8 cellular contexts compared by ENCODE assay signal in the genomic region with DNA sequence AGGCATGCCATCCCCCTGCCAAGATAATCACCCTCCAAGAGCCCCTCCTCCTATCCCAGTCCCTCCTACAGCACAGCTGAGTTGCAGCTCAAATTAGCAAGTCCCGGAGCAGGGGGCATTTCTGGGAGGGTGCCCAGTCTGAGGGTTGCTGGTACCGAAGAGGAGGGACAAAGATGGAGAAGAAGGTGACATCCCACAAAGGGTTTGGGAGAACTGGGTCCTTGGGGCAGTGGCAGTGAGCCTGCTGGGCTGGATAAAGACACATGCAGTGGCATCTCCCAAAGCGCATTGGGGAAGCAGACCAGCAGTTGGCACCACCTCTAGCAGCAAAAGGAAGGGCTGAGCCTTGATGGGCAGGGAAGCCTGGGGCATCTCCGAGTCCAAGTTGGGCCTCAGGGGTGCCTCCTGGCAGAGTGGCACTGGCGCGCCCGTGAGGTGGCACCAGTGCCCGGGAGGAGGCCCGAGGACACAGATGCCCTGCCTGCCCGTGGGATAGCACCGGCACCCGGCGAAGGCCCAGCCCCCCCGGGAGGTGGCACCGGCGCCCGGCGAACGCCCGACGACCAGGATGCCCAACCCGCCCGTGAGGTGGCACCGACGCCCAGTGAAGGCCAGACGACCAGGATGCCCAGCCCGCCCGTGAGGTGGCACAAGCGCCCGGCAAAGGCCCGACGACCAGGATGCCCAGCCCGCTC. TPM values are rescaled to one million over a fixed set of nuclear protein-coding genes. Genes with fewer than 3 reads are reported as not detected.
DNase-seq lines count a peak whose midpoint lies in the region; ATAC-seq and TF ChIP-seq lines count a peak whose summit lies in the region.

No MANE protein-coding gene starts in this region.

- H3K27me3 Mint-ChIP-seq in IgD-negative memory B cell = no peaks in the 10 kb centered on the region
- no peaks in the 10 kb centered on the region for H3K27me3 Mint-ChIP-seq in activated naive CD8-positive, alpha-beta T cell treated with anti-CD3 and anti-CD28 coated beads, Interleukin-2, amount 10 ng/mL, durations not matched to agents 7 days and 5 days

- peaks cover 1% of the 10 kb centered on the region for H3K36me3 Mint-ChIP-seq in IgD-negative memory B cell
- no peaks in the 10 kb centered on the region for H3K36me3 Mint-ChIP-seq in activated naive CD8-positive, alpha-beta T cell treated with anti-CD3 and anti-CD28 coated beads, Interleukin-2, amount 10 ng/mL, durations not matched to agents 7 days and 5 days

- no peak for ATAC-seq in activated naive CD8-positive, alpha-beta T cell treated with anti-CD3 and anti-CD28 coated beads, Interleukin-2, amount 10 ng/mL, durations not matched to agents 7 days and 5 days (ENCODE audit: low read depth)
- peak; percentile 50 for ATAC-seq in left ventricle myocardium superior

- DNase-seq in AG20443 (ENCODE audit: low spot score) (peak; percentile 18), left ventricle myocardium superior (peak; percentile 53), retinal pigment epithelial cell (ENCODE audit: low read depth) (no peak), DMS79 treated with DMSO at 0.1 percent for 48 hours (lab: John Stamatoyannopoulos, UW) (no peak), NCI-H2081 treated with DMSO at 0.1 percent for 48 hours (lab: John Stamatoyannopoulos, UW) (no peak), T1000 (lab: John Stamatoyannopoulos, UW) (no peak)
- DNase-seq in activated naive CD8-positive, alpha-beta T cell treated with anti-CD3 and anti-CD28 coated beads, Interleukin-2, amount 10 ng/mL, durations not matched to agents 7 days and 5 days = no peak

- intact Hi-C loops in left ventricle myocardium superior (cut with micrococcal nuclease) = loop anchor here (10.0 kb wide), 1 partner anchor 63 kb away; the partner anchor contains the start of genes ATPAF2 and GID4

- TF ChIP-seq CTCF in retinal pigment epithelial cell (conservative IDR thresholded peaks at IDR 0.05; ENCODE audit: low read depth, low read length) = peak; percentile 0

- peak overlapping the region; percentile 76 to 92 (median 86) for H3K4me3 Mint-ChIP-seq in IgD-negative memory B cell
- peak overlapping the region; percentile 71 for H3K4me3 Mint-ChIP-seq in activated naive CD8-positive, alpha-beta T cell treated with anti-CD3 and anti-CD28 coated beads, Interleukin-2, amount 10 ng/mL, durations not matched to agents 7 days and 5 days

- H3K4me1 Mint-ChIP-seq in IgD-negative memory B cell = peaks cover 13 to 27% (median 16%) of the 10 kb centered on the region in 3 donors
- H3K4me1 Mint-ChIP-seq in activated naive CD8-positive, alpha-beta T cell treated with anti-CD3 and anti-CD28 coated beads, Interleukin-2, amount 10 ng/mL, durations not matched to agents 7 days and 5 days = peaks cover 26% of the 10 kb centered on the region

- POLR2A ChIA-PET in activated naive CD8-positive, alpha-beta T cell treated with anti-CD3 and anti-CD28 coated beads, Interleukin-2, amount 10 ng/mL, durations not matched to agents 7 days and 5 days (lab: Charles Lee) = interaction anchor here (0.7 to 3.0 kb wide), 6 partner anchors 8 to 214 kb away, joined by 3 to 26 read pairs (median 4); no protein-coding TSS in a partner anchor

- no peaks in the 10 kb centered on the region for H3K9me3 Mint-ChIP-seq in IgD-negative memory B cell
- no peaks in the 10 kb centered on the region for H3K9me3 Mint-ChIP-seq in activated naive CD8-positive, alpha-beta T cell treated with anti-CD3 and anti-CD28 coated beads, Interleukin-2, amount 10 ng/mL, durations not matched to agents 7 days and 5 days

- peak overlapping the region in 1 of 3 donors; percentile 3 for H3K27ac Mint-ChIP-seq in IgD-negative memory B cell
- peak overlapping the region; percentile 35 for H3K27ac Mint-ChIP-seq in activated naive CD8-positive, alpha-beta T cell treated with anti-CD3 and anti-CD28 coated beads, Interleukin-2, amount 10 ng/mL, durations not matched to agents 7 days and 5 days

- H3K4me3 ChIP-seq in retinal pigment epithelial cell (ENCODE audit: low read length) = peak overlapping the region; percentile 68

RNA-seq across cellular contexts. Expression of gene TOM1L2, which starts 0.6 kb away (rescaled TPM):
- polyA plus RNA-seq in IgD-negative memory B cell = 3.7 TPM
- 10 to 100 TPM; 32.9 to 37.0 TPM for total RNA-seq in activated naive CD8-positive, alpha-beta T cell treated with anti-CD3 and anti-CD28 coated beads, Interleukin-2, amount 10 ng/mL, durations not matched to agents 7 days and 5 days
- 287 TPM for total RNA-seq in left ventricle myocardium superior

RNA-seq across cellular contexts. Expression of gene DRC3, which starts 1.1 kb away (rescaled TPM):
- 0.90 TPM for polyA plus RNA-seq in IgD-negative memory B cell
- total RNA-seq in activated naive CD8-positive, alpha-beta T cell treated with anti-CD3 and anti-CD28 coated beads, Interleukin-2, amount 10 ng/mL, durations not matched to agents 7 days and 5 days = under 1 TPM; 0.67 to 0.77 TPM
- 1.5 TPM for total RNA-seq in left ventricle myocardium superior

Comparison
In these comparisons a context has a peak if more than half of its experiments do, and no peak if none do; other contexts are left out.
1. DNase-seq: peak in AG20443 (single experiment) and left ventricle myocardium superior (single experiment); none in activated naive CD8-positive, alpha-beta T cell treated with anti-CD3 and anti-CD28 coated beads, Interleukin-2, amount 10 ng/mL, durations not matched to agents 7 days and 5 days (single experiment), retinal pigment epithelial cell (single experiment), DMS79 treated with DMSO at 0.1 percent for 48 hours (single experiment), NCI-H2081 treated with DMSO at 0.1 percent for 48 hours (single experiment) and T1000 (single experiment).